Comparison of ENCODE assay signal across 8 cellular contexts in the genomic region with DNA sequence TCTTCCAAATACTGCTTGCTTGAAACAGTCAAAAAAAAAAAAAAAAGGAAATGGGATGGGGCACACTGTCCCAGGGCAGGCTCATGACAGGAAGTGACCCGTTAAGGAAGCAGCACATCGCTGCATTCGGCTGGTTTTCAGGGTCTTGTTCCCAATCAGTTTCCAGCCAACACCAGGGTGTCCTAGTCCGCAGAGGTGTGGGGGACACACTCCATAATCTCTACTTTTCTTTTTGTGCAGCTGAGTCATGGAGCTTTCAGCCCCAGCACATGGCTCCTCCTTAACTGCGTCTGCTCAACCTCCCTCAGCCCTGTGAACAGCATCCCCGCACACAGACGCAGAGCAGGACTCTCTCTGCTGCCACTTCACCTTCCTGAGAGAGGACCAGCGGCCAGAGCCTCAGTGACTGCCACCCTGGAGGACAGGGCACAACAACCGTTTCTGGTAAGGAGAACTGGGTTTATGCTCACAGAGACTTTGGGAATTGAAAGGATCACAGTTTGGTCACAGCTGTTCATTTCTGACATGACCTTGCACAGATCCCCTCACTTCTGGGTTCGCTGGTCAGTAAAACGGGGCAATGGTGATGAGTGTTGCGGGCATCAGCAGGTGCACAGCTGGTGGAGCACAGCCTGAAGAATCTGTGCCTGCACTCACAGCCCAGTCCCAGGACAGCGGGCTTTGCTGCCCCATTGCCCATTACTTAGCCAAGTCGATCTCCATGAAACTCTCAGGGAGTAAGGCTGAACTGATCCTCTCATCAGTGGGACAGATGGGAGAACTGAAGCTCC. TPM values are rescaled to one million over a fixed set of nuclear protein-coding genes. Genes with fewer than 3 reads are reported as not detected.
DNase-seq lines count a peak whose midpoint lies in the region; ATAC-seq and TF ChIP-seq lines count a peak whose summit lies in the region.

Gene GIMAP5, plus strand, starts transcription at position 154 of the 791 bp plus-strand sequence. CDS start 3,467 bp downstream, outside the sequence.

- no peaks in the 10 kb centered on the region for H4K20me1 ChIP-seq in hepatocyte (ENCODE audit: insufficient read depth, poor library complexity, severe bottlenecking)

- H2AFZ ChIP-seq in hepatocyte: no peak within 1 kb of the TSS

- DNase-seq in Daoy (ENCODE audit: low read depth) (peak; percentile 35), globus pallidus (ENCODE audit: low spot score) (peak; percentile 25), hepatocyte (ENCODE audit: low spot score) (no peak), NAMALWA (ENCODE audit: low spot score) (no peak), NCI-H1694 treated with DMSO at 0.1 percent for 48 hours (lab: John Stamatoyannopoulos, UW) (no peak)
- DNase-seq in activated CD4-positive, alpha-beta T cell treated with anti-CD3 and anti-CD28 coated beads, Interleukin-2, amount 50 U/mL, for 1 hour: peak; percentile 60
- peak; percentile 63 for DNase-seq in stimulated activated naive CD8-positive, alpha-beta T cell treated with anti-CD3 and anti-CD28 coated beads, Interleukin-15, Interleukin-2, amounts not matched to agents 100 U/mL and 50 U/mL, for 24 hours

- no peaks in the 10 kb centered on the region for H3K36me3 ChIP-seq in hepatocyte (replicated peaks; ENCODE audit: insufficient read depth, low read depth)

- H3K4me2 ChIP-seq in hepatocyte: no peak within 1 kb of the TSS

- H3K79me2 ChIP-seq in hepatocyte: no peaks in the 10 kb centered on the region

- TF ChIP-seq CTCF in hepatocyte (IDR thresholded peaks at IDR 0.05; ENCODE audit: poor library complexity): no peak

- 61% methylated on average over 14 of the region's 14 CpGs for WGBS in hepatocyte (ENCODE audit: low lambda C conversion rate, missing lambda C conversion rate)

- ATAC-seq in HG02759 (IDR thresholded peaks at IDR 0.05; ENCODE audit: unreplicated experiment): peak; percentile 59
- ATAC-seq in stimulated activated naive CD8-positive, alpha-beta T cell treated with anti-CD3 and anti-CD28 coated beads, Interleukin-15, Interleukin-2, amounts not matched to agents 100 U/mL and 50 U/mL, for 24 hours: peak; percentile 60

- no peaks in the 10 kb centered on the region for H3K9me3 ChIP-seq in hepatocyte (ENCODE audit: low read depth)

- peaks cover 38% of the 10 kb centered on the region for H3K27me3 ChIP-seq in hepatocyte

- H3K4me1 ChIP-seq in hepatocyte (ENCODE audit: insufficient read depth): no peaks in the 10 kb centered on the region

- no peak within 1 kb of the TSS for H3K27ac ChIP-seq in hepatocyte

- H3K9me2 ChIP-seq in hepatocyte (replicated peaks; ENCODE audit: insufficient read depth): no peaks in the 10 kb centered on the region

- H3K4me3 ChIP-seq in hepatocyte: no peak within 1 kb of the TSS

RNA-seq across cellular contexts. Expression of gene GIMAP5, which starts in this region (rescaled TPM):
- 0.24 and 2.7 TPM in 2 replicates for total RNA-seq in Daoy (2014; rRNA removed; shearing (Covaris generic))
- total RNA-seq in hepatocyte: 0.40 and 1.2 TPM in 2 replicates
- polyA plus RNA-seq in hepatocyte: 0.79 TPM in 1 of 2 replicates, not detected in the other

Comparison
In these comparisons a context has a peak if more than half of its experiments do, and no peak if none do; other contexts are left out.
1. DNase-seq: peak in Daoy (single experiment), activated CD4-positive, alpha-beta T cell treated with anti-CD3 and anti-CD28 coated beads, Interleukin-2, amount 50 U/mL, for 1 hour (single experiment), globus pallidus (single experiment) and stimulated activated naive CD8-positive, alpha-beta T cell treated with anti-CD3 and anti-CD28 coated beads, Interleukin-15, Interleukin-2, amounts not matched to agents 100 U/mL and 50 U/mL, for 24 hours (single experiment); none in hepatocyte (single experiment), NAMALWA (single experiment) and NCI-H1694 treated with DMSO at 0.1 percent for 48 hours (single experiment).